8 cellular contexts compared by ENCODE assay signal in the genomic region with DNA sequence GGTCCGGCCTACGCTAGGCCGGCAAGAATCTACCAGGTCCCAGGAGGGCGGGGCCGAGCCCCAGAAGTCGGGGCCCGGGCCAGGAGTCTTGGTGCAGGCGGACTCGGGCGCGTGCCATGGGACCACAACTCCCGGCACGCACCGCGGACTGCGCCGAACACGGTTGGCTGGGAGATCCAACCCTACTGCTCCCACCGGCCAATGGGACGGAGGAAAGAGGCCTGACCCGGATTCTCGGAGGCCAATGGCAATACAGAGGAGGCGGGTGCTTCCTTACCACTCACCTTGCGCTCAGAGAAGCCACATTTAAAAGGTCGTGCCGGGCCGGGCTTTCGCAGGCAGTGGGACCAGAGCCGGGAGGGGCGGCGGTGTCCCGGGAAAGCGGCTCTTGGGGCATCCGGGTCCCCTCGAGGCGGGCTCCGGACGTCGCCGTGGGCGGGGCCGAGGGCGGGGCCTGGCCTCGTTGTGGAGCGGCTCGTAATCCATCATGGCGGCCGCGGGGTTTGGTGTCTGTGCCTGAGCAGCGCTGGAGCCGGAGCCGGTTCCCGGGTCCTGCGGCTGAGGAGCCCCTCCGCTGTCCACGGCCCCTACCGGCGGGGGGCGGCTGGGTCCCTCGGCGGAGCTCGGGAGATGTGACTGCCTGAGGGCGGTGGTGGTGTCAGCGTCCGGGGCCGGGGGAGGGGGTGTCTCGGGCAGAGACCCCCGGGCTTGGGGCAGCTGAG. TPM values are rescaled to one million over a fixed set of nuclear protein-coding genes. Genes with fewer than 3 reads are reported as not detected.
DNase-seq lines count a peak whose midpoint lies in the region; ATAC-seq and TF ChIP-seq lines count a peak whose summit lies in the region.

No MANE protein-coding gene starts in this region.

- no TSS peak for BruUV-seq in PC-9 (replicated peaks; lab: Mats Ljungman, UMichigan)

- in situ Hi-C loops in KBM-7 (cut with MboI; ENCODE audit: low pct_unique_long_range_greater_than_20kb, low sequenced_read_pairs): no loop called here

- no peaks in the 10 kb centered on the region for H3K9me2 ChIP-seq in PC-9 (ENCODE audit: insufficient read depth)

- H3K36me3 ChIP-seq in PC-9 (ENCODE audit: low read depth) (no peaks in the 10 kb centered on the region), esophagus muscularis mucosa (no peaks in the 10 kb centered on the region), muscle layer of duodenum (ENCODE audit: control insufficient read depth in 1 of 2, insufficient read depth in 2 of 2, low read length in 2 of 2) (no peaks in the 10 kb centered on the region)

- H4K20me1 ChIP-seq in PC-9 (ENCODE audit: insufficient read depth): peaks cover 5% of the 10 kb centered on the region

- CTCF ChIA-PET in PC-9 (lab: Charles Lee): interaction anchor here (0.6 to 0.9 kb wide), 2 partner anchors 15 to 307 kb away, joined by 4 to 5 read pairs; no protein-coding TSS in a partner anchor

- H3K9me3 ChIP-seq in PC-9 (ENCODE audit: insufficient read depth, low read depth): no peaks in the 10 kb centered on the region
- H3K9me3 ChIP-seq in esophagus muscularis mucosa: no peaks in the 10 kb centered on the region
- H3K9me3 ChIP-seq in muscle layer of duodenum (ENCODE audit: control insufficient read depth in 1 of 2, low read length in 2 of 2): no peaks in the 10 kb centered on the region

- peak; percentile 98 for DNase-seq in DMS53 treated with DMSO at 0.1 percent for 48 hours (lab: John Stamatoyannopoulos, UW; ENCODE audit: unreplicated experiment)
- DNase-seq in KBM-7: peak; percentile 97
- DNase-seq in PC-9: peak; percentile 95 to 99
- peak; percentile 96 for DNase-seq in activated T-cell treated with anti-CD3 and anti-CD28 coated beads, Interleukin-2, amount 50 U/mL, for 48 hours
- peak; percentile 99 for DNase-seq in esophagus muscularis mucosa (ENCODE audit: extremely low spot score)
- peak; percentile 89 for DNase-seq in stimulated activated CD8-positive, alpha-beta memory T cell treated with anti-CD3 and anti-CD28 coated beads, Interleukin-7, amount 100 ng/mL, for 24 hours (ENCODE audit: low read depth)

- H3K4me1 ChIP-seq in PC-9 (replicated peaks; ENCODE audit: insufficient read depth) (peaks cover 22% of the 10 kb centered on the region), esophagus muscularis mucosa (peaks cover 26 to 53% (median 47%) of the 10 kb centered on the region in 4 donors), muscle layer of duodenum (ENCODE audit: control insufficient read depth in 1 of 2, insufficient read depth in 2 of 2, low read length in 2 of 2) (peaks cover 0 to 6% of the 10 kb centered on the region in 2 donors)

- H3K27me3 ChIP-seq in PC-9 (ENCODE audit: insufficient read depth, low read depth): no peaks in the 10 kb centered on the region
- H3K27me3 ChIP-seq in esophagus muscularis mucosa: no peaks in the 10 kb centered on the region
- no peaks in the 10 kb centered on the region for H3K27me3 ChIP-seq in muscle layer of duodenum (ENCODE audit: low read depth, low read length)

- peak overlapping the region; percentile 85 for H2AFZ ChIP-seq in PC-9

- H3K4me3 ChIP-seq in PC-9: peak overlapping the region; percentile 99
- peak overlapping the region; percentile 92 to 98 (median 95) for H3K4me3 ChIP-seq in esophagus muscularis mucosa
- H3K4me3 ChIP-seq in muscle layer of duodenum (ENCODE audit: low read depth in 1 of 2, low read length in 2 of 2): peak overlapping the region; percentile 75 to 78

- H3K79me2 ChIP-seq in PC-9 (ENCODE audit: low read depth): peaks cover 44% of the 10 kb centered on the region

- H3K27ac ChIP-seq in PC-9 (peak overlapping the region; percentile 85), esophagus muscularis mucosa (replicated peaks in 1 of 4) (peak overlapping the region; percentile 97 to 98 (median 98)), muscle layer of duodenum (ENCODE audit: low read length) (peak overlapping the region; percentile 73)

- peak; percentile 96 for ATAC-seq in GM21723 (IDR thresholded peaks at IDR 0.05; ENCODE audit: unreplicated experiment)

- H3F3A ChIP-seq in PC-9 (ENCODE audit: insufficient read depth, low read depth): peaks cover 15% of the 10 kb centered on the region

- peak overlapping the region; percentile 86 for H3K4me2 ChIP-seq in PC-9

- TF ChIP-seq POLR2A in esophagus muscularis mucosa (IDR thresholded peaks at IDR 0.05; ENCODE audit: low read depth): peak; percentile 28

- TF ChIP-seq CTCF in PC-9 (conservative IDR thresholded peaks at IDR 0.05): no peak
- no peak for TF ChIP-seq CTCF in esophagus muscularis mucosa (IDR thresholded peaks at IDR 0.05)

- TF ChIP-seq EP300 in esophagus muscularis mucosa (IDR thresholded peaks at IDR 0.05): no peak

- WGBS in esophagus muscularis mucosa: 1% methylated on average over 14 of the region's 68 CpGs

- intact Hi-C loops in PC-9 (cut with micrococcal nuclease; ENCODE audit: unreplicated experiment) (no loop called here), esophagus muscularis mucosa (cut with DNase I) (no loop called here)

- POLR2A ChIA-PET in PC-9 (lab: Charles Lee; ENCODE audit: unreplicated experiment): no interaction called here

RNA-seq across cellular contexts. Expression of a gene that starts 19.1 kb away (rescaled TPM):
- 49.5 and 52.0 TPM in 2 replicates for total RNA-seq in PC-9 (2021)
- 10 to 100 TPM; 12.7 to 21.6 (median 19.7) TPM for total RNA-seq in esophagus muscularis mucosa

RNA-seq across cellular contexts. Expression of a gene that starts 48.3 kb away (rescaled TPM):
- total RNA-seq in PC-9 (2021) (0.35 and 0.46 TPM in 2 replicates), esophagus muscularis mucosa (not detected)

Comparison
In these comparisons a context has a peak if more than half of its experiments do, and no peak if none do; other contexts are left out.
1. Peak in every context shown above with its lines: DNase-seq, ATAC-seq, H3K4me3 ChIP-seq and H3K27ac ChIP-seq.